Comparison of ENCODE assay signal across 1 cellular context in genomic region chr5:132410451-132411381, GRCh38.
TF ChIP-seq lines count a peak whose summit lies in the region.

No MANE protein-coding gene starts in this region.

TF ChIP-seq in HepG2, 621 proteins besides CTCF, POLR2A, EP300 and RAD21 (continued from another document):
- TF ChIP-seq, protein P1, sequence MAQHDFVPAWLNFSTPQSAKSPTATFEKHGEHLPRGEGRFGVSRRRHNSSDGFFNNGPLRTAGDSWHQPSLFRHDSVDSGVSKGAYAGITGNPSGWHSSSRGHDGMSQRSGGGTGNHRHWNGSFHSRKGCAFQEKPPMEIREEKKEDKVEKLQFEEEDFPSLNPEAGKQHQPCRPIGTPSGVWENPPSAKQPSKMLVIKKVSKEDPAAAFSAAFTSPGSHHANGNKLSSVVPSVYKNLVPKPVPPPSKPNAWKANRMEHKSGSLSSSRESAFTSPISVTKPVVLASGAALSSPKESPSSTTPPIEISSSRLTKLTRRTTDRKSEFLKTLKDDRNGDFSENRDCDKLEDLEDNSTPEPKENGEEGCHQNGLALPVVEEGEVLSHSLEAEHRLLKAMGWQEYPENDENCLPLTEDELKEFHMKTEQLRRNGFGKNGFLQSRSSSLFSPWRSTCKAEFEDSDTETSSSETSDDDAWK (CRISPR knock-in tag; IDR thresholded peaks at IDR 0.05), result no peak
- no peak for TF ChIP-seq SMAD1 (CRISPR knock-in tag; IDR thresholded peaks at IDR 0.05; ENCODE audit: borderline replicate concordance, low read depth)
- no peak for TF ChIP-seq REXO4 (CRISPR knock-in tag; IDR thresholded peaks at IDR 0.05; ENCODE audit: borderline replicate concordance)
- TF ChIP-seq ATF1 (CRISPR knock-in tag; IDR thresholded peaks at IDR 0.05), result no peak
- TF ChIP-seq ZKSCAN1 (IDR thresholded peaks at IDR 0.05; ENCODE audit: low read length), result no peak
- TF ChIP-seq EEA1 (CRISPR knock-in tag; IDR thresholded peaks at IDR 0.05; ENCODE audit: borderline replicate concordance), result 0 out of 2 replicates have a peak, but pooled peaks have one; percentile 58
- TF ChIP-seq, protein P2, sequence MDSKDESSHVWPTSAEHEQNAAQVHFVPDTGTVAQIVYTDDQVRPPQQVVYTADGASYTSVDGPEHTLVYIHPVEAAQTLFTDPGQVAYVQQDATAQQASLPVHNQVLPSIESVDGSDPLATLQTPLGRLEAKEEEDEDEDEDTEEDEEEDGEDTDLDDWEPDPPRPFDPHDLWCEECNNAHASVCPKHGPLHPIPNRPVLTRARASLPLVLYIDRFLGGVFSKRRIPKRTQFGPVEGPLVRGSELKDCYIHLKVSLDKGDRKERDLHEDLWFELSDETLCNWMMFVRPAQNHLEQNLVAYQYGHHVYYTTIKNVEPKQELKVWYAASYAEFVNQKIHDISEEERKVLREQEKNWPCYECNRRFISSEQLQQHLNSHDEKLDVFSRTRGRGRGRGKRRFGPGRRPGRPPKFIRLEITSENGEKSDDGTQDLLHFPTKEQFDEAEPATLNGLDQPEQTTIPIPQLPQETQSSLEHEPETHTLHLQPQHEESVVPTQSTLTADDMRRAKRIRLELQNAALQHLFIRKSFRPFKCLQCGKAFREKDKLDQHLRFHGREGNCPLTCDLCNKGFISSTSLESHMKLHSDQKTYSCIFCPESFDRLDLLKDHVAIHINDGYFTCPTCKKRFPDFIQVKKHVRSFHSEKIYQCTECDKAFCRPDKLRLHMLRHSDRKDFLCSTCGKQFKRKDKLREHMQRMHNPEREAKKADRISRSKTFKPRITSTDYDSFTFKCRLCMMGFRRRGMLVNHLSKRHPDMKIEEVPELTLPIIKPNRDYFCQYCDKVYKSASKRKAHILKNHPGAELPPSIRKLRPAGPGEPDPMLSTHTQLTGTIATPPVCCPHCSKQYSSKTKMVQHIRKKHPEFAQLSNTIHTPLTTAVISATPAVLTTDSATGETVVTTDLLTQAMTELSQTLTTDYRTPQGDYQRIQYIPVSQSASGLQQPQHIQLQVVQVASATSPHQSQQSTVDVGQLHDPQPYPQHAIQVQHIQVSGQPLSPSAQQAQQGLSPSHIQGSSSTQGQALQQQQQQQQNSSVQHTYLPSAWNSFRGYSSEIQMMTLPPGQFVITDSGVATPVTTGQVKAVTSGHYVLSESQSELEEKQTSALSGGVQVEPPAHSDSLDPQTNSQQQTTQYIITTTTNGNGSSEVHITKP (CRISPR knock-in tag; IDR thresholded peaks at IDR 0.05; ENCODE audit: low read depth), result no peak
- TF ChIP-seq ZMYM3 (CRISPR knock-in tag; IDR thresholded peaks at IDR 0.05), result no peak
- 0 out of 2 replicates have a peak, but pooled peaks have one; percentile 52 for TF ChIP-seq ZNF430 (CRISPR knock-in tag; IDR thresholded peaks at IDR 0.05)
- TF ChIP-seq E2F1 (CRISPR knock-in tag; IDR thresholded peaks at IDR 0.05), result peak; percentile 56; the same call in 1 of the 2 replicates
- no peak for TF ChIP-seq ZKSCAN5 (CRISPR knock-in tag; IDR thresholded peaks at IDR 0.05)
- TF ChIP-seq, protein P3, sequence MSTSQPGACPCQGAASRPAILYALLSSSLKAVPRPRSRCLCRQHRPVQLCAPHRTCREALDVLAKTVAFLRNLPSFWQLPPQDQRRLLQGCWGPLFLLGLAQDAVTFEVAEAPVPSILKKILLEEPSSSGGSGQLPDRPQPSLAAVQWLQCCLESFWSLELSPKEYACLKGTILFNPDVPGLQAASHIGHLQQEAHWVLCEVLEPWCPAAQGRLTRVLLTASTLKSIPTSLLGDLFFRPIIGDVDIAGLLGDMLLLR (CRISPR knock-in tag; IDR thresholded peaks at IDR 0.05), result peak; percentile 23; the same call in 1 of the 2 replicates
- no peak for TF ChIP-seq SIX4 (CRISPR knock-in tag; IDR thresholded peaks at IDR 0.05)
- no peak for TF ChIP-seq ZNF496 (CRISPR knock-in tag; IDR thresholded peaks at IDR 0.05; ENCODE audit: insufficient replicate concordance)
- peak; percentile 23; the same call in 1 of the 2 replicates for TF ChIP-seq NFYB (CRISPR knock-in tag; IDR thresholded peaks at IDR 0.05)
- TF ChIP-seq REL (CRISPR knock-in tag; conservative IDR thresholded peaks at IDR 0.05), result no peak
- TF ChIP-seq U2AF1 (optimal IDR thresholded peaks at IDR 0.05; ENCODE audit: low read depth, low read length), result peak; percentile 53
- TF ChIP-seq ZNF3 (CRISPR knock-in tag; IDR thresholded peaks at IDR 0.05), result no peak
- TF ChIP-seq ZNF782 (CRISPR knock-in tag; IDR thresholded peaks at IDR 0.05; ENCODE audit: borderline replicate concordance), result 0 out of 2 replicates have a peak, but pooled peaks have one; percentile 10
- TF ChIP-seq, protein P4, sequence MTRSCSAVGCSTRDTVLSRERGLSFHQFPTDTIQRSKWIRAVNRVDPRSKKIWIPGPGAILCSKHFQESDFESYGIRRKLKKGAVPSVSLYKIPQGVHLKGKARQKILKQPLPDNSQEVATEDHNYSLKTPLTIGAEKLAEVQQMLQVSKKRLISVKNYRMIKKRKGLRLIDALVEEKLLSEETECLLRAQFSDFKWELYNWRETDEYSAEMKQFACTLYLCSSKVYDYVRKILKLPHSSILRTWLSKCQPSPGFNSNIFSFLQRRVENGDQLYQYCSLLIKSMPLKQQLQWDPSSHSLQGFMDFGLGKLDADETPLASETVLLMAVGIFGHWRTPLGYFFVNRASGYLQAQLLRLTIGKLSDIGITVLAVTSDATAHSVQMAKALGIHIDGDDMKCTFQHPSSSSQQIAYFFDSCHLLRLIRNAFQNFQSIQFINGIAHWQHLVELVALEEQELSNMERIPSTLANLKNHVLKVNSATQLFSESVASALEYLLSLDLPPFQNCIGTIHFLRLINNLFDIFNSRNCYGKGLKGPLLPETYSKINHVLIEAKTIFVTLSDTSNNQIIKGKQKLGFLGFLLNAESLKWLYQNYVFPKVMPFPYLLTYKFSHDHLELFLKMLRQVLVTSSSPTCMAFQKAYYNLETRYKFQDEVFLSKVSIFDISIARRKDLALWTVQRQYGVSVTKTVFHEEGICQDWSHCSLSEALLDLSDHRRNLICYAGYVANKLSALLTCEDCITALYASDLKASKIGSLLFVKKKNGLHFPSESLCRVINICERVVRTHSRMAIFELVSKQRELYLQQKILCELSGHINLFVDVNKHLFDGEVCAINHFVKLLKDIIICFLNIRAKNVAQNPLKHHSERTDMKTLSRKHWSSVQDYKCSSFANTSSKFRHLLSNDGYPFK (CRISPR knock-in tag; IDR thresholded peaks at IDR 0.05; ENCODE audit: borderline replicate concordance), result no peak
- TF ChIP-seq SRY (CRISPR knock-in tag; IDR thresholded peaks at IDR 0.05), result peak; percentile 67; the same call in 1 of the 2 replicates
- TF ChIP-seq ZBTB25 (CRISPR knock-in tag; IDR thresholded peaks at IDR 0.05), result no peak
- TF ChIP-seq KLF9 (CRISPR knock-in tag; IDR thresholded peaks at IDR 0.05; ENCODE audit: low read depth), result no peak
- TF ChIP-seq PLRG1 (conservative IDR thresholded peaks at IDR 0.05), result no peak
- no peak for TF ChIP-seq MIER3 (CRISPR knock-in tag; IDR thresholded peaks at IDR 0.05; ENCODE audit: borderline replicate concordance)
- peak; percentile 50; the same call in 1 of the 2 replicates for TF ChIP-seq ZNF710 (CRISPR knock-in tag; IDR thresholded peaks at IDR 0.05; ENCODE audit: borderline replicate concordance)
- TF ChIP-seq, protein P5, sequence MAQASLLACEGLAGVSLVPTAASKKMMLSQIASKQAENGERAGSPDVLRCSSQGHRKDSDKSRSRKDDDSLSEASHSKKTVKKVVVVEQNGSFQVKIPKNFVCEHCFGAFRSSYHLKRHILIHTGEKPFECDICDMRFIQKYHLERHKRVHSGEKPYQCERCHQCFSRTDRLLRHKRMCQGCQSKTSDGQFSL (CRISPR knock-in tag; IDR thresholded peaks at IDR 0.05), result no peak
